In the genomic region with DNA sequence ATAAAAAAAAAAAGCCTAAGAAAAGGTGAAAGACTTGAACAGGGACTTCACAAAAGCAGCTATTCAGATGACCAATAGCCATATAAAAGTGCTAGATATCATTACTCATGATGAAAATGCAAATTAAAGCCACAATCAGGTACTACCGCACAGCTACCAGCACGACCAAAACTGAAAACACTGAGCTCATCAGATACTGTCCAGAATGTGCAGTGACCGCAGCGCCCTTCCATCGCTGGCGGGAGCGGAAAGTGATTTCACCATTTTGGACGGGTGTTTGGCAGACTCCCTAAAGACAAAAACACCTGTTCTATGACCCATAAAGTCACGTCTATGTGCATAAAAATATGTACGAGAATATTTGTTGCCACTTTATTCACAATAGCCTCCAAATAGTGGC, we compare ENCODE assay signal across 25 cellular contexts.
DNase-seq lines count a peak whose midpoint lies in the region; ATAC-seq and TF ChIP-seq lines count a peak whose summit lies in the region.
"Had no signal": no experiment of that assay in that cellular context is flagged by ENCODE, and none has a peak within 500 bp of the region (broad histone marks: within the 10 kb centered on the region; RNA-seq: fewer than 3 reads in every experiment).

No MANE protein-coding gene starts in this region.

- H3K36me3 Mint-ChIP-seq in osteocyte (ENCODE audit: unreplicated experiment): peaks cover 5% of the 10 kb centered on the region
- H3K36me3 Mint-ChIP-seq in activated naive CD4-positive, alpha-beta T cell treated with anti-CD3 and anti-CD28 coated beads for 36 hours (ENCODE audit: low read depth): no peaks in the 10 kb centered on the region
- H3K36me3 Mint-ChIP-seq: CD14-positive monocyte had no signal

- peaks cover 29% of the 10 kb centered on the region for H3K9me3 Mint-ChIP-seq in osteocyte (ENCODE audit: unreplicated experiment)
- peaks cover 18% of the 10 kb centered on the region for H3K9me3 Mint-ChIP-seq in activated naive CD4-positive, alpha-beta T cell treated with anti-CD3 and anti-CD28 coated beads for 36 hours

- no peaks in the 10 kb centered on the region for H4K20me1 ChIP-seq in PC-3 (ENCODE audit: low read length)

- 0 out of 2 replicates have a peak, but pooled peaks cover 4% of the 10 kb centered on the region for H3K4me1 ChIP-seq in PC-3 (ENCODE audit: insufficient read depth, low read length)
- H3K4me1 ChIP-seq: BE2C had no signal

- ATAC-seq in PC-3 (peak; percentile 63), HG03442 (IDR thresholded peaks at IDR 0.05; ENCODE audit: unreplicated experiment) (no peak)

- no peaks in the 10 kb centered on the region for H3F3A ChIP-seq in PC-3 (ENCODE audit: low read length, unreplicated experiment)

- intact Hi-C loops in PC-3 (cut with micrococcal nuclease): no loop called here
- intact Hi-C loops in activated naive CD4-positive, alpha-beta T cell treated with anti-CD3 and anti-CD28 coated beads for 36 hours (cut with micrococcal nuclease): no loop called here

- TF ChIP-seq CTCF in PC-3 (conservative IDR thresholded peaks at IDR 0.05; ENCODE audit: low read depth, low read length): no peak
- no peak for TF ChIP-seq CTCF in osteocyte (IDR thresholded peaks at IDR 0.05)

- peaks cover 19% of the 10 kb centered on the region; the same call in 1 of the 2 replicates for H3K27me3 ChIP-seq in PC-3 (ENCODE audit: low read length)
- H3K27me3 ChIP-seq: BE2C had no signal

- H3K4me2 ChIP-seq in PC-3 (ENCODE audit: low read length): peak overlapping the region; percentile 59
- H3K4me2 ChIP-seq: PC-9 had no signal

- H3K79me2 ChIP-seq in PC-3 (ENCODE audit: low read length): no peaks in the 10 kb centered on the region

- no peak overlapping the region for H3K27ac Mint-ChIP-seq in osteocyte (ENCODE audit: unreplicated experiment)
- no peak overlapping the region for H3K27ac Mint-ChIP-seq in activated naive CD4-positive, alpha-beta T cell treated with anti-CD3 and anti-CD28 coated beads for 36 hours
- H3K27ac Mint-ChIP-seq: CD14-positive monocyte; CD8-positive, alpha-beta memory T cell had no signal

- peak; percentile 42 for DNase-seq in Daoy (ENCODE audit: low read depth)
- peak; percentile 44 for DNase-seq in M059J (ENCODE audit: low read depth)
- DNase-seq in PC-3: peak; percentile 39
- DNase-seq in osteocyte (ENCODE audit: extremely low spot score, unreplicated experiment): peak; percentile 53
- no peak for DNase-seq in COLO668 (lab: John Stamatoyannopoulos, UW; ENCODE audit: unreplicated experiment)
- no peak for DNase-seq in stimulated activated CD4-positive, alpha-beta T cell treated with anti-CD3 and anti-CD28 coated beads, Interleukin-2, amount 100 ng/mL, for 24 hours
- DNase-seq in activated naive CD4-positive, alpha-beta T cell treated with anti-CD3 and anti-CD28 coated beads for 36 hours: no peak
- DNase-seq: 8988T; ACHN; BE2C; Calu3; CD8-positive, alpha-beta memory T cell; DMS79 treated with DMSO at 0.1 percent for 48 hours; GM23248; H7; IMR-90; NCI-H2029 treated with DMSO at 0.1 percent for 48 hours; NCI-H446 treated with DMSO at 0.1 percent for 48 hours; NCI-H526; PC-9; SHP77; T-helper 1 cell had no signal

- H3K4me1 Mint-ChIP-seq in osteocyte (ENCODE audit: unreplicated experiment): no peaks in the 10 kb centered on the region
- no peaks in the 10 kb centered on the region for H3K4me1 Mint-ChIP-seq in activated naive CD4-positive, alpha-beta T cell treated with anti-CD3 and anti-CD28 coated beads for 36 hours (ENCODE audit: low read depth)
- H3K4me1 Mint-ChIP-seq: CD14-positive monocyte had no signal

- H3K9me3 ChIP-seq in PC-3 (ENCODE audit: low read length): peaks cover 18% of the 10 kb centered on the region; the same call in 1 of the 2 replicates

- H3K9ac ChIP-seq in PC-3 (ENCODE audit: low read length): no peak overlapping the region
- H3K9ac ChIP-seq: GM23248 had no signal

- H3K36me3 ChIP-seq in PC-3 (ENCODE audit: low read depth, low read length): no peaks in the 10 kb centered on the region
- H3K36me3 ChIP-seq: BE2C had no signal

- no TSS peak for BruUV-seq in PC-3 (replicated peaks; lab: Mats Ljungman, UMichigan)

- POLR2A ChIA-PET in PC-3 (lab: Charles Lee; ENCODE audit: unreplicated experiment): no interaction called here

- H3K27ac ChIP-seq in PC-3 (ENCODE audit: low read length): no peak overlapping the region
- H3K27ac ChIP-seq: GM23248, PC-9, RWPE1 had no signal

- peak overlapping the region; percentile 46 for H2AFZ ChIP-seq in PC-3 (ENCODE audit: low read length)
- H2AFZ ChIP-seq: GM23248, PC-9 had no signal

- no peaks in the 10 kb centered on the region for H3K9me2 ChIP-seq in PC-3 (replicated peaks; ENCODE audit: low read length)

- H3K27me3 Mint-ChIP-seq in osteocyte (ENCODE audit: unreplicated experiment): peaks cover 29% of the 10 kb centered on the region
- H3K27me3 Mint-ChIP-seq in activated naive CD4-positive, alpha-beta T cell treated with anti-CD3 and anti-CD28 coated beads for 36 hours (ENCODE audit: low read depth): no peaks in the 10 kb centered on the region

- no peak overlapping the region for H3K4me3 Mint-ChIP-seq in osteocyte (ENCODE audit: unreplicated experiment)
- no peak overlapping the region for H3K4me3 Mint-ChIP-seq in activated naive CD4-positive, alpha-beta T cell treated with anti-CD3 and anti-CD28 coated beads for 36 hours
- H3K4me3 Mint-ChIP-seq: CD14-positive monocyte; CD8-positive, alpha-beta memory T cell had no signal

- H3K4me3 ChIP-seq in PC-3 (ENCODE audit: low read length): peak overlapping the region; percentile 19; the same call in 1 of the 2 replicates
- H3K4me3 ChIP-seq: GM23248, PC-9 had no signal

- CTCF ChIA-PET in PC-3 (lab: Charles Lee): no interaction called here
- CTCF ChIA-PET in activated naive CD4-positive, alpha-beta T cell treated with anti-CD3 and anti-CD28 coated beads for 36 hours (lab: Charles Lee): interaction anchor here (1.0 to 3.5 kb wide), 4 partner anchors 35 to 67 kb away, joined by 3 to 13 read pairs (median 6); no protein-coding TSS in a partner anchor

Comparison
In these comparisons a context has a peak if more than half of its experiments do, and no peak if none do; other contexts are left out.
1. DNase-seq: peak in Daoy (single experiment), M059J (single experiment), PC-3 (single experiment) and osteocyte (single experiment); none in COLO668 (single experiment), stimulated activated CD4-positive, alpha-beta T cell treated with anti-CD3 and anti-CD28 coated beads, Interleukin-2, amount 100 ng/mL, for 24 hours (0 of 2) and activated naive CD4-positive, alpha-beta T cell treated with anti-CD3 and anti-CD28 coated beads for 36 hours (single experiment).